In the genomic region with DNA sequence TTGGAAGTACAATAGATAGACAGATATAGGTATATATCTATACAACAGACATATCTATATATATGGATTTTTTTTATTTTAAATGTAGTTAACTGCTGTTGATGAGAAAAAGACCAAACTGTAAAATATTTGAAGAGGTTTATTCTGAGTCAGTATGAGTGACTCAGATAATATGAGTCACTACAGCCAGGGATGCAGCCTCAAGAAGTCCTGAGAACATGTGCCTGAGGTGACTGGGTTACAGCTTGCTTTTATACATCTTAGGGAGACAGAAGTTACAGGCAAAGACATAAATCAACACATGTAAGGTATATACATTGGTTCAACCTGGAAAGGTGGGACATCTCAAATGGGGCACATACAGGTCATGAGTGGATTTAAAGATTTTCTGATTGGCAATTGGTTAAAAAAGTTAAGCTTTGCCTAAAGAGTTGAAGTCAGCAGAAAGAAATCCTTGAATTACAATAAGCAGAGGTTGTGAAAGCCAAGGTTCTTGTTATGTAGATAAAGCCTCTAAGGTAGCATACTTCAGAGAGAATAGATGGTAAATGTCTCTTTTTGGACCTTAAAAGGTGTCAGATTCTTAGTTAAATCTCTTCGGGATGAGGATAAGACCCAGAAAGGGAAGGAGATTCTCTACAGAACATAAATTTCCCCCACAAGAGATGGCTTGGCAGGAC, we compare ENCODE assay signal across 12 cellular contexts.
DNase-seq lines count a peak whose midpoint lies in the region; ATAC-seq and TF ChIP-seq lines count a peak whose summit lies in the region.
"Had no signal": no experiment of that assay in that cellular context is flagged by ENCODE, and none has a peak within 500 bp of the region (broad histone marks: within the 10 kb centered on the region; RNA-seq: fewer than 3 reads in every experiment).

No MANE protein-coding gene starts in this region.

- no peak for TF ChIP-seq CTCF in foreskin fibroblast (IDR thresholded peaks at IDR 0.05; ENCODE audit: low read depth, low read length)

- no peaks in the 10 kb centered on the region for H4K20me1 ChIP-seq in GM23248 (ENCODE audit: insufficient read depth)

- H3K9me2 ChIP-seq in GM23248 (ENCODE audit: insufficient read depth): no peaks in the 10 kb centered on the region

- peaks cover 14% of the 10 kb centered on the region for H3F3A ChIP-seq in GM23248 (ENCODE audit: insufficient read depth)

- peaks cover 8% of the 10 kb centered on the region; the same call in 1 of the 2 replicates for H3K4me1 ChIP-seq in GM23248 (ENCODE audit: insufficient read depth)
- H3K4me1 ChIP-seq in SJCRH30: no peaks in the 10 kb centered on the region

- H3K9me3 ChIP-seq in GM23248 (ENCODE audit: low read depth): no peaks in the 10 kb centered on the region
- no peaks in the 10 kb centered on the region for H3K9me3 ChIP-seq in SJCRH30 (replicated peaks)

- in situ Hi-C loops in GM23248 (cut with MboI): no loop called here

- no peaks in the 10 kb centered on the region for H3K36me3 ChIP-seq in GM23248 (ENCODE audit: low read depth)
- no peaks in the 10 kb centered on the region for H3K36me3 ChIP-seq in SJCRH30

- DNase-seq in A172 (ENCODE audit: low spot score) (peak; percentile 76), GM23248 (peak; percentile 86), T1000 (lab: John Stamatoyannopoulos, UW) (peak; percentile 14), foreskin fibroblast (peak; percentile 75 to 89), SJCRH30 (no peak), SIG-M5 (lab: John Stamatoyannopoulos, UW) (no peak)
- DNase-seq: activated T-cell treated with anti-CD3 and anti-CD28 coated beads, Interleukin-2, amount 50 U/mL, for 24 hours; CD4-positive, alpha-beta memory T cell; substantia nigra had no signal

- H3K27ac ChIP-seq in GM23248: no peak overlapping the region
- no peak overlapping the region for H3K27ac ChIP-seq in SJCRH30
- H3K27ac ChIP-seq: coronary artery had no signal

- ATAC-seq in GM18858 (IDR thresholded peaks at IDR 0.05; ENCODE audit: unreplicated experiment) (no peak), HG03442 (IDR thresholded peaks at IDR 0.05; ENCODE audit: unreplicated experiment) (no peak)

- no peak overlapping the region for H3K4me2 ChIP-seq in GM23248 (ENCODE audit: unreplicated experiment)

- H3K9ac ChIP-seq in GM23248: no peak overlapping the region

- H3K79me2 ChIP-seq in GM23248 (ENCODE audit: insufficient read depth): no peaks in the 10 kb centered on the region

- no peak overlapping the region for H3K4me3 ChIP-seq in GM23248
- H3K4me3 ChIP-seq in foreskin fibroblast (ENCODE audit: low read depth in 1 of 2, low read length in 2 of 2): no peak overlapping the region
- no peak overlapping the region for H3K4me3 ChIP-seq in SJCRH30
- H3K4me3 ChIP-seq: coronary artery had no signal

- WGBS in GM23248 (ENCODE audit: low coverage in 1 of 2, low lambda C conversion rate in 2 of 2, missing lambda C conversion rate in 2 of 2), 2 experiments: 100% methylated on average over 1 of the region's 1 CpG

- H3K27me3 ChIP-seq in GM23248 (replicated peaks; ENCODE audit: insufficient read depth) (no peaks in the 10 kb centered on the region), SJCRH30 (no peaks in the 10 kb centered on the region)

- no peak overlapping the region for H2AFZ ChIP-seq in GM23248

Comparison
In these comparisons a context has a peak if more than half of its experiments do, and no peak if none do; other contexts are left out.
1. DNase-seq: peak in A172 (single experiment), GM23248 (single experiment), T1000 (single experiment) and foreskin fibroblast (2 of 2); none in SJCRH30 (0 of 2) and SIG-M5 (single experiment).